8 cellular contexts compared by ENCODE assay signal in genomic region chr11:65575568-65576231, GRCh38. TPM values are rescaled to one million over a fixed set of nuclear protein-coding genes. Genes with fewer than 3 reads are reported as not detected.
DNase-seq lines count a peak whose midpoint lies in the region; ATAC-seq and TF ChIP-seq lines count a peak whose summit lies in the region.

Gene EHBP1L1, plus strand, starts transcription at chr11:65576053. Its CDS starts 250 bp downstream, at chr11:65576303.

- H3K4me2 ChIP-seq in DOHH2 (ENCODE audit: low read length), result peak within 1 kb of the TSS; percentile 87

- H3K9me3 Mint-ChIP-seq in activated naive CD4-positive, alpha-beta T cell treated with anti-CD3 and anti-CD28 coated beads, Interleukin-2, amount 50 U/mL, for 72 hours, result no peaks in the 10 kb centered on the region

- no peaks in the 10 kb centered on the region for H3K9me3 ChIP-seq in DOHH2 (ENCODE audit: control insufficient read depth, insufficient read depth, low read length)

- 0 out of 2 replicates have a peak, but pooled peaks cover 2% of the 10 kb centered on the region for H4K20me1 ChIP-seq in DOHH2 (ENCODE audit: control insufficient read depth, insufficient read depth, low read depth, low read length)

- H3K27ac Mint-ChIP-seq in activated naive CD4-positive, alpha-beta T cell treated with anti-CD3 and anti-CD28 coated beads, Interleukin-2, amount 50 U/mL, for 72 hours, result peak within 1 kb of the TSS; percentile 92 to 93

- peaks cover 39% of the 10 kb centered on the region for H3K79me2 ChIP-seq in DOHH2 (ENCODE audit: control insufficient read depth, low read length)

- peaks cover 24 to 28% of the 10 kb centered on the region in 2 donors for H3K36me3 Mint-ChIP-seq in activated naive CD4-positive, alpha-beta T cell treated with anti-CD3 and anti-CD28 coated beads, Interleukin-2, amount 50 U/mL, for 72 hours

- intact Hi-C loops in cardiac septum (cut with DNase I), result loop anchor here (1.0 to 2.0 kb wide), 2 partner anchors 13 to 40 kb away; partner anchors contain the start of gene PCNX3

- H3K4me3 ChIP-seq in DOHH2 (ENCODE audit: low read length) (peak within 1 kb of the TSS; percentile 86), retinal pigment epithelial cell (ENCODE audit: low read length) (peak within 1 kb of the TSS; percentile 50)

- no peaks in the 10 kb centered on the region for H3K27me3 ChIP-seq in DOHH2 (ENCODE audit: control insufficient read depth, low read length)

- peak; percentile 21 for ATAC-seq in HG03432 (IDR thresholded peaks at IDR 0.05; ENCODE audit: unreplicated experiment)
- peak; percentile 43 to 62 for ATAC-seq in activated naive CD4-positive, alpha-beta T cell treated with anti-CD3 and anti-CD28 coated beads, Interleukin-2, amount 50 U/mL, for 72 hours
- ATAC-seq in GM18511 (IDR thresholded peaks at IDR 0.05; ENCODE audit: unreplicated experiment), result no peak

- DNase-seq in SKM-1 (lab: John Stamatoyannopoulos, UW; ENCODE audit: unreplicated experiment) (peak; percentile 48), cardiac septum (ENCODE audit: low spot score) (peak; percentile 91), retinal pigment epithelial cell (ENCODE audit: low read depth) (no peak), superior temporal gyrus (ENCODE audit: extremely low spot score) (no peak)
- peak; percentile 78 to 89 for DNase-seq in activated naive CD4-positive, alpha-beta T cell treated with anti-CD3 and anti-CD28 coated beads, Interleukin-2, amount 50 U/mL, for 72 hours (ENCODE audit: low spot score in 2 of 2)

- no peak for TF ChIP-seq CTCF in DOHH2 (IDR thresholded peaks at IDR 0.05; ENCODE audit: low read depth, low read length, poor library complexity, severe bottlenecking)
- no peak for TF ChIP-seq CTCF in retinal pigment epithelial cell (conservative IDR thresholded peaks at IDR 0.05; ENCODE audit: low read depth, low read length)

- peaks cover 55% of the 10 kb centered on the region for H3K4me1 ChIP-seq in DOHH2 (ENCODE audit: control insufficient read depth, low read length)

- H3F3A ChIP-seq in DOHH2 (ENCODE audit: control insufficient read depth, insufficient read depth), result peaks cover 20% of the 10 kb centered on the region

- H3K27ac ChIP-seq in DOHH2 (ENCODE audit: low read depth, low read length), result peak within 1 kb of the TSS; percentile 90

- no peaks in the 10 kb centered on the region for H3K9me2 ChIP-seq in DOHH2 (replicated peaks; ENCODE audit: control insufficient read depth, low read length)

- H3K36me3 ChIP-seq in DOHH2 (ENCODE audit: control insufficient read depth, low read length), result peaks cover 16% of the 10 kb centered on the region

RNA-seq across cellular contexts. Expression of gene EHBP1L1, which starts in this region (rescaled TPM):
- total RNA-seq in activated naive CD4-positive, alpha-beta T cell treated with anti-CD3 and anti-CD28 coated beads, Interleukin-2, amount 50 U/mL, for 72 hours, result 100 to 1,000 TPM; 101 to 144 TPM
- total RNA-seq in cardiac septum, result 174 TPM

Comparison
In these comparisons a context has a peak if more than half of its experiments do, and no peak if none do; other contexts are left out.
1. DNase-seq: peak in SKM-1 (single experiment), activated naive CD4-positive, alpha-beta T cell treated with anti-CD3 and anti-CD28 coated beads, Interleukin-2, amount 50 U/mL, for 72 hours (2 of 2) and cardiac septum (single experiment); none in retinal pigment epithelial cell (single experiment) and superior temporal gyrus (single experiment).